ENCODE assay signal across 1 cellular context in the genomic region with DNA sequence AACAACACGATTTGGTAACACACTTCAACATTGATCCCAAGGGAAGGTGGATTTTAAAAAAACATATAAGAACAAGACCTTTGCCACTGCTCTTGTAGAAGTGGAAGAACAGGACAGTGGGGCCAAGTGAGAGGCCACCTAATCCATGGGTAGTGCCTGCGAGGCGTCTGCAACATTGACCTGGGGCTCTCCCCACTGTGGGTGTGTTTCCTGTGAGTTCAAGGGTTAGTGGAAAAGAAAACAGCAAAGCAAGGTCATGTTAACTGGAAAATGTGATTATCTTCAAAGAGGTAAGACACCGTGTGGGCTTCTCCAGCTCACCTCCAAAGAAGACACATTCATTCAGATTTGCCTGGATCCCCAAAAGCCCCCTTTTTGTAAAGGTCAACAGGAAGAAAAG.
TF ChIP-seq lines count a peak whose summit lies in the region.

No MANE protein-coding gene starts in this region.

TF ChIP-seq in HepG2, 621 proteins besides CTCF, POLR2A, EP300 and RAD21 (continued from another document):
- TF ChIP-seq ARID5B (CRISPR knock-in tag; IDR thresholded peaks at IDR 0.05) (0 out of 2 replicates have a peak, but pooled peaks have one; percentile 13), RARA (CRISPR knock-in tag; IDR thresholded peaks at IDR 0.05) (0 out of 2 replicates have a peak, but pooled peaks have one; percentile 14), NR2F6 (IDR thresholded peaks at IDR 0.05) (0 out of 2 replicates have a peak, but pooled peaks have one; percentile 20), NR2F6 (CRISPR knock-in tag; IDR thresholded peaks at IDR 0.05) (no peak), NR2C2 (CRISPR knock-in tag; IDR thresholded peaks at IDR 0.05; ENCODE audit: borderline replicate concordance) (peak; percentile 38; the same call in 1 of the 2 replicates), ZNF720 (CRISPR knock-in tag; IDR thresholded peaks at IDR 0.05) (no peak), MED8 (CRISPR knock-in tag; IDR thresholded peaks at IDR 0.05; ENCODE audit: insufficient replicate concordance) (no peak), STAT5B (CRISPR knock-in tag; IDR thresholded peaks at IDR 0.05) (no peak)
- TF ChIP-seq, protein P1, sequence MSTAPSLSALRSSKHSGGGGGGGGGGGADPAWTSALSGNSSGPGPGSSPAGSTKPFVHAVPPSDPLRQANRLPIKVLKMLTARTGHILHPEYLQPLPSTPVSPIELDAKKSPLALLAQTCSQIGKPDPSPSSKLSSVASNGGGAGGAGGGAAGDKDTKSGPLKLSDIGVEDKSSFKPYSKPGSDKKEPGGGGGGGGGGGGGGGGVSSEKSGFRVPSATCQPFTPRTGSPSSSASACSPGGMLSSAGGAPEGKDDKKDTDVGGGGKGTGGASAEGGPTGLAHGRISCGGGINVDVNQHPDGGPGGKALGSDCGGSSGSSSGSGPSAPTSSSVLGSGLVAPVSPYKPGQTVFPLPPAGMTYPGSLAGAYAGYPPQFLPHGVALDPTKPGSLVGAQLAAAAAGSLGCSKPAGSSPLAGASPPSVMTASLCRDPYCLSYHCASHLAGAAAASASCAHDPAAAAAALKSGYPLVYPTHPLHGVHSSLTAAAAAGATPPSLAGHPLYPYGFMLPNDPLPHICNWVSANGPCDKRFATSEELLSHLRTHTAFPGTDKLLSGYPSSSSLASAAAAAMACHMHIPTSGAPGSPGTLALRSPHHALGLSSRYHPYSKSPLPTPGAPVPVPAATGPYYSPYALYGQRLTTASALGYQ (CRISPR knock-in tag; IDR thresholded peaks at IDR 0.05), result no peak
